ENCODE assay signal across 1 cellular context in the genomic region with DNA sequence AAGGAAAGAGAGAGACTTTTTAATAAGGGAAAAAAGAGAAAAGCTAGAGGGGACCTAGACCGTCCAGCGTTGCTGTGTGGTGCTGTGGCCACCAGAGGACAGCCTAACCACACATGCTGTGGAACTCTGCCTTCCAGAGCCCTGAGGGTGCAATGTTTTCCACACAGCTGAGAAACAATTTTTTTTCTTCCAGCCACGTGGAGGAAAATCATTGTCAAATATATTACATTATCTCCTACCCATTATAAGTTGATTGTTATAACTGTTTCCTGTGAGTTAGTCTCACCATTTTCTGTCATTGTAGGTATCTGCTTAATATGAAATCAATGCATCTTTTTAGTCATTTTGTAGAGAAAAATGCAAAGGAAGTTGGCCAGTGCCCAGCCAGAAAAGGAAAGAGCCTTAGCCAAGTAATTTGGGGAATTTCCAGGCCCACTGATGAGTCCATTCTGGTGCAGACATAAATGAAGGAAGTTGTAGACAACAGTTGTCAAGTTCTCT.
A peak's percentile ranks its signal among the peaks of the same experiment; 100 is the strongest.
TF ChIP-seq lines count a peak whose summit lies in the region.

No MANE protein-coding gene starts in this region.

TF ChIP-seq in HepG2, 621 proteins besides CTCF, POLR2A, EP300 and RAD21 (continued from another document and continues in another):
- TF ChIP-seq, protein P1, sequence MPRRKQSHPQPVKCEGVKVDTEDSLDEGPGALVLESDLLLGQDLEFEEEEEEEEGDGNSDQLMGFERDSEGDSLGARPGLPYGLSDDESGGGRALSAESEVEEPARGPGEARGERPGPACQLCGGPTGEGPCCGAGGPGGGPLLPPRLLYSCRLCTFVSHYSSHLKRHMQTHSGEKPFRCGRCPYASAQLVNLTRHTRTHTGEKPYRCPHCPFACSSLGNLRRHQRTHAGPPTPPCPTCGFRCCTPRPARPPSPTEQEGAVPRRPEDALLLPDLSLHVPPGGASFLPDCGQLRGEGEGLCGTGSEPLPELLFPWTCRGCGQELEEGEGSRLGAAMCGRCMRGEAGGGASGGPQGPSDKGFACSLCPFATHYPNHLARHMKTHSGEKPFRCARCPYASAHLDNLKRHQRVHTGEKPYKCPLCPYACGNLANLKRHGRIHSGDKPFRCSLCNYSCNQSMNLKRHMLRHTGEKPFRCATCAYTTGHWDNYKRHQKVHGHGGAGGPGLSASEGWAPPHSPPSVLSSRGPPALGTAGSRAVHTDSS (CRISPR knock-in tag; conservative IDR thresholded peaks at IDR 0.05): no peak
- TF ChIP-seq, protein P2, sequence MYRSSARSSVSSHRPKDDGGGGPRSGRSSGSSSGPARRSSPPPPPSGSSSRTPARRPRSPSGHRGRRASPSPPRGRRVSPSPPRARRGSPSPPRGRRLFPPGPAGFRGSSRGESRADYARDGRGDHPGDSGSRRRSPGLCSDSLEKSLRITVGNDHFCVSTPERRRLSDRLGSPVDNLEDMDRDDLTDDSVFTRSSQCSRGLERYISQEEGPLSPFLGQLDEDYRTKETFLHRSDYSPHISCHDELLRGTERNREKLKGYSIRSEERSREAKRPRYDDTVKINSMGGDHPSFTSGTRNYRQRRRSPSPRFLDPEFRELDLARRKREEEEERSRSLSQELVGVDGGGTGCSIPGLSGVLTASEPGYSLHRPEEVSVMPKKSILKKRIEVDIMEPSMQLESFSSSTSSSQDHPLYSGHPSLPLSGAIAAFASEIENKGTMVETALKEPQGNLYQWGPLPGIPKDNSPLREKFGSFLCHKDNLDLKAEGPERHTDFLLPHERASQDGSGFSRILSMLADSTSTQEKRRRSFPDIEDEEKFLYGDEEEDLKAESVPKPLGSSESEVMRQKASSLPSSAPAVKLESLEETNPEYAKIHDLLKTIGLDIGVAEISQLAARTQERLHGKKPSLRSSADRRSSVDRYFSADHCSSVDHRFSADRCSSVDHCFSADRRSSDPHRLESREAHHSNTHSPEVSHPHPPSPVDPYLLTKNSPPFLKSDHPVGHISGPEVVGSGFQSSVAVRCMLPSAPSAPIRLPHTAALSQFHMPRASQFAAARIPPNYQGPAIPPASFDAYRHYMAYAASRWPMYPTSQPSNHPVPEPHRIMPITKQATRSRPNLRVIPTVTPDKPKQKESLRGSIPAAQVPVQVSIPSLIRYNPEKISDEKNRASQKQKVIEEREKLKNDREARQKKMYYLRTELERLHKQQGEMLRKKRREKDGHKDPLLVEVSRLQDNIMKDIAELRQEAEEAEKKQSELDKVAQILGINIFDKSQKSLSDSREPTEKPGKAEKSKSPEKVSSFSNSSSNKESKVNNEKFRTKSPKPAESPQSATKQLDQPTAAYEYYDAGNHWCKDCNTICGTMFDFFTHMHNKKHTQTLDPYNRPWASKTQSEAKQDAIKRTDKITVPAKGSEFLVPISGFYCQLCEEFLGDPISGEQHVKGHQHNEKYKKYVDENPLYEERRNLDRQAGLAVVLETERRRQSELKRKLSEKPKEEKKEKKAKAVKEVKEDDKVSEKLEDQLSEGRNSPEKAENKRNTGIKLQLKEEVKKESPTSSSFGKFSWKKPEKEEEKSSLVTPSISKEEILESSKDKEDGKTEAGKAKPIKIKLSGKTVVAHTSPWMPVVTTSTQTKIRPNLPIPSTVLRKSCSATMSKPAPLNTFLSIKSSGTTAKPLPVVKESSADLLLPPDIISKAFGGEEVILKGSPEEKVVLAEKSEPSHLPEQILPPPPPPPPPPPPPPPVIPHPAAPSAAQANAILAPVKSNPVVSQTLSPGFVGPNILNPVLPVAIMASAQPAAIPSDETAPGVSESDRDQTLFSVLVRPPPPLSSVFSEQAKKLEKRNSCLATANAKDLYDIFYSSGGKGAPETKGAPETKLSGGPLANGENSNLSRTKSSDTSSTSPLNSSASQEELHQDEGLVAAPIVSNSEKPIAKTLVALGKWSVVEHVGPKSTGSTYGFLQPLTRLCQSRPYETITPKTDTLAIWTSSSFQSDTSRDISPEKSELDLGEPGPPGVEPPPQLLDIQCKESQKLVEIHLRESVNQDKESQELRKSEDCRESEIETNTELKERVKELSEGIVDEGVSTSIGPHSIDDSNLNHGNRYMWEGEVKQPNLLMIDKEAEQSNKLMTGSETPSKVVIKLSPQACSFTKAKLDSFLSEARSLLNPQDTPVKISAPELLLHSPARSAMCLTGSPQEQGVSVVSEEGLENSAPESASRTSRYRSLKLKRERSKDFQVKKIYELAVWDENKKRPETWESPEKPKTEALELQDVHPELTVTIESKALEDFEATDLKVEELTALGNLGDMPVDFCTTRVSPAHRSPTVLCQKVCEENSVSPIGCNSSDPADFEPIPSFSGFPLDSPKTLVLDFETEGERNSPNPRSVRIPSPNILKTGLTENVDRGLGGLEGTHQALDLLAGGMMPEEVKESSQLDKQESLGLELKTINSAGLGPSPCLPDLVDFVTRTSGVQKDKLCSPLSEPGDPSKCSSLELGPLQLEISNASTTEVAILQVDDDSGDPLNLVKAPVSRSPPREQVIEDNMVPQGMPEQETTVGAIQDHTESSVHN (CRISPR knock-in tag; IDR thresholded peaks at IDR 0.05): no peak
- TF ChIP-seq HNRNPUL1 (IDR thresholded peaks at IDR 0.05; ENCODE audit: low read depth, low read length) (no peak), ZKSCAN5 (CRISPR knock-in tag; IDR thresholded peaks at IDR 0.05) (no peak), TBL1XR1 (IDR thresholded peaks at IDR 0.05; ENCODE audit: borderline replicate concordance, low read length, partially characterized antibody) (no peak), MEIS1 (CRISPR knock-in tag; IDR thresholded peaks at IDR 0.05; ENCODE audit: borderline replicate concordance) (no peak), NBN (conservative IDR thresholded peaks at IDR 0.05) (no peak), SIN3A (IDR thresholded peaks at IDR 0.05; ENCODE audit: borderline replicate concordance, low read depth, low read length) (no peak), SAFB2 (CRISPR knock-in tag; IDR thresholded peaks at IDR 0.05; ENCODE audit: borderline replicate concordance, low read depth) (no peak), KDM2A (CRISPR knock-in tag; IDR thresholded peaks at IDR 0.05; ENCODE audit: borderline replicate concordance, low read depth) (peak; percentile 49; the same call in 1 of the 2 replicates), BHLHE40 (IDR thresholded peaks at IDR 0.05; ENCODE audit: low read length) (no peak), MAZ (IDR thresholded peaks at IDR 0.05; ENCODE audit: borderline replicate concordance, low read depth, low read length) (no peak), MAZ (CRISPR knock-in tag; IDR thresholded peaks at IDR 0.05; ENCODE audit: low read depth) (no peak), PCBP2 (optimal IDR thresholded peaks at IDR 0.05; ENCODE audit: low read depth, low read length, poor library complexity, severe bottlenecking) (no peak), ZNF724P (CRISPR knock-in tag; IDR thresholded peaks at IDR 0.05; ENCODE audit: borderline replicate concordance) (no peak), ZNF446 (CRISPR knock-in tag; IDR thresholded peaks at IDR 0.05) (no peak), KDM4B (CRISPR knock-in tag; IDR thresholded peaks at IDR 0.05) (no peak), FLYWCH1 (CRISPR knock-in tag; IDR thresholded peaks at IDR 0.05) (no peak), ARHGAP35 (CRISPR knock-in tag; IDR thresholded peaks at IDR 0.05; ENCODE audit: borderline replicate concordance) (no peak), ZNF121 (CRISPR knock-in tag; IDR thresholded peaks at IDR 0.05) (no peak), THYN1 (CRISPR knock-in tag; IDR thresholded peaks at IDR 0.05; ENCODE audit: borderline replicate concordance, low read depth) (no peak), ZNF335 (CRISPR knock-in tag; IDR thresholded peaks at IDR 0.05) (no peak), ARID2 (CRISPR knock-in tag; IDR thresholded peaks at IDR 0.05; ENCODE audit: borderline replicate concordance) (no peak), ZNF24 (IDR thresholded peaks at IDR 0.05) (0 out of 2 replicates have a peak, but pooled peaks have one; percentile 9), FOSL1 (CRISPR knock-in tag; IDR thresholded peaks at IDR 0.05; ENCODE audit: borderline replicate concordance) (no peak)
- TF ChIP-seq, protein P3, sequence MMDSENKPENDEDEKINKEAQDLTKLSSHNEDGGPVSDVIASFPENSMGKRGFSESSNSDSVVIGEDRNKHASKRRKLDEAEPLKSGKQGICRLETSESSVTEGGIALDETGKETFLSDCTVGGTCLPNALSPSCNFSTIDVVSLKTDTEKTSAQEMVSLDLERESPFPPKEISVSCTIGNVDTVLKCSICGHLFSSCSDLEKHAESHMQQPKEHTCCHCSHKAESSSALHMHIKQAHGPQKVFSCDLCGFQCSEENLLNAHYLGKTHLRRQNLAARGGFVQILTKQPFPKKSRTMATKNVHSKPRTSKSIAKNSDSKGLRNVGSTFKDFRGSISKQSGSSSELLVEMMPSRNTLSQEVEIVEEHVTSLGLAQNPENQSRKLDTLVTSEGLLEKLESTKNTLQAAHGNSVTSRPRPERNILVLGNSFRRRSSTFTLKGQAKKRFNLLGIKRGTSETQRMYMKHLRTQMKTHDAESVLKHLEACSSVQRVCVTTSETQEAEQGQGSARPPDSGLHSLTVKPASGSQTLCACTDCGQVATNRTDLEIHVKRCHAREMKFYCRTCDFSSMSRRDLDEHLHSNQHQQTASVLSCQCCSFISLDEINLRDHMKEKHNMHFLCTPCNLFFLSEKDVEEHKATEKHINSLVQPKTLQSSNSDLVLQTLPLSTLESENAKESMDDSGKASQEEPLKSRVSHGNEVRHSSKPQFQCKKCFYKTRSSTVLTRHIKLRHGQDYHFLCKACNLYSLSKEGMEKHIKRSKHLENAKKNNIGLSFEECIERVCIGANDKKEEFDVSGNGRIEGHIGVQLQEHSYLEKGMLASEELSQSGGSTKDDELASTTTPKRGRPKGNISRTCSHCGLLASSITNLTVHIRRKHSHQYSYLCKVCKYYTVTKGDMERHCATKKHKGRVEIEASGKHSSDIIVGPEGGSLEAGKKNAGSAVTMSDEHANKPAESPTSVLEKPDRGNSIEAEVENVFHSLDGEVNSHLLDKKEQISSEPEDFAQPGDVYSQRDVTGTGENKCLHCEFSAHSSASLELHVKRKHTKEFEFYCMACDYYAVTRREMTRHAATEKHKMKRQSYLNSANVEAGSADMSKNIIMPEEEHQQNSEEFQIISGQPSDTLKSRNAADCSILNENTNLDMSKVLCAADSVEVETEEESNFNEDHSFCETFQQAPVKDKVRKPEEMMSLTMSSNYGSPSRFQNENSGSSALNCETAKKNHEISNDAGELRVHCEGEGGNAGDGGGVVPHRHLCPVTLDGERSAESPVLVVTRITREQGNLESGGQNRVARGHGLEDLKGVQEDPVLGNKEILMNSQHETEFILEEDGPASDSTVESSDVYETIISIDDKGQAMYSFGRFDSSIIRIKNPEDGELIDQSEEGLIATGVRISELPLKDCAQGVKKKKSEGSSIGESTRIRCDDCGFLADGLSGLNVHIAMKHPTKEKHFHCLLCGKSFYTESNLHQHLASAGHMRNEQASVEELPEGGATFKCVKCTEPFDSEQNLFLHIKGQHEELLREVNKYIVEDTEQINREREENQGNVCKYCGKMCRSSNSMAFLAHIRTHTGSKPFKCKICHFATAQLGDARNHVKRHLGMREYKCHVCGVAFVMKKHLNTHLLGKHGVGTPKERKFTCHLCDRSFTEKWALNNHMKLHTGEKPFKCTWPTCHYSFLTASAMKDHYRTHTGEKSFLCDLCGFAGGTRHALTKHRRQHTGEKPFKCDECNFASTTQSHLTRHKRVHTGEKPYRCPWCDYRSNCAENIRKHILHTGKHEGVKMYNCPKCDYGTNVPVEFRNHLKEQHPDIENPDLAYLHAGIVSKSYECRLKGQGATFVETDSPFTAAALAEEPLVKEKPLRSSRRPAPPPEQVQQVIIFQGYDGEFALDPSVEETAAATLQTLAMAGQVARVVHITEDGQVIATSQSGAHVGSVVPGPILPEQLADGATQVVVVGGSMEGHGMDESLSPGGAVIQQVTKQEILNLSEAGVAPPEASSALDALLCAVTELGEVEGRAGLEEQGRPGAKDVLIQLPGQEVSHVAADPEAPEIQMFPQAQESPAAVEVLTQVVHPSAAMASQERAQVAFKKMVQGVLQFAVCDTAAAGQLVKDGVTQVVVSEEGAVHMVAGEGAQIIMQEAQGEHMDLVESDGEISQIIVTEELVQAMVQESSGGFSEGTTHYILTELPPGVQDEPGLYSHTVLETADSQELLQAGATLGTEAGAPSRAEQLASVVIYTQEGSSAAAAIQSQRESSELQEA (CRISPR knock-in tag; IDR thresholded peaks at IDR 0.05; ENCODE audit: not compliant biosample characterization): no peak
- TF ChIP-seq, protein P4, sequence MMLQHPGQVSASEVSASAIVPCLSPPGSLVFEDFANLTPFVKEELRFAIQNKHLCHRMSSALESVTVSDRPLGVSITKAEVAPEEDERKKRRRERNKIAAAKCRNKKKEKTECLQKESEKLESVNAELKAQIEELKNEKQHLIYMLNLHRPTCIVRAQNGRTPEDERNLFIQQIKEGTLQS (CRISPR knock-in tag; IDR thresholded peaks at IDR 0.05): no peak
- TF ChIP-seq, protein P5, sequence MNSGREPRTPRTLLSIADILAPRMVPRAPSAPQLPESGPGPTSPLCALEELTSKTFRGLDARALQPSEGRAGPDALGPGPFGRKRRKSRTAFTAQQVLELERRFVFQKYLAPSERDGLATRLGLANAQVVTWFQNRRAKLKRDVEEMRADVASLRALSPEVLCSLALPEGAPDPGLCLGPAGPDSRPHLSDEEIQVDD (CRISPR knock-in tag; IDR thresholded peaks at IDR 0.05; ENCODE audit: borderline replicate concordance): no peak
- TF ChIP-seq, protein P6, sequence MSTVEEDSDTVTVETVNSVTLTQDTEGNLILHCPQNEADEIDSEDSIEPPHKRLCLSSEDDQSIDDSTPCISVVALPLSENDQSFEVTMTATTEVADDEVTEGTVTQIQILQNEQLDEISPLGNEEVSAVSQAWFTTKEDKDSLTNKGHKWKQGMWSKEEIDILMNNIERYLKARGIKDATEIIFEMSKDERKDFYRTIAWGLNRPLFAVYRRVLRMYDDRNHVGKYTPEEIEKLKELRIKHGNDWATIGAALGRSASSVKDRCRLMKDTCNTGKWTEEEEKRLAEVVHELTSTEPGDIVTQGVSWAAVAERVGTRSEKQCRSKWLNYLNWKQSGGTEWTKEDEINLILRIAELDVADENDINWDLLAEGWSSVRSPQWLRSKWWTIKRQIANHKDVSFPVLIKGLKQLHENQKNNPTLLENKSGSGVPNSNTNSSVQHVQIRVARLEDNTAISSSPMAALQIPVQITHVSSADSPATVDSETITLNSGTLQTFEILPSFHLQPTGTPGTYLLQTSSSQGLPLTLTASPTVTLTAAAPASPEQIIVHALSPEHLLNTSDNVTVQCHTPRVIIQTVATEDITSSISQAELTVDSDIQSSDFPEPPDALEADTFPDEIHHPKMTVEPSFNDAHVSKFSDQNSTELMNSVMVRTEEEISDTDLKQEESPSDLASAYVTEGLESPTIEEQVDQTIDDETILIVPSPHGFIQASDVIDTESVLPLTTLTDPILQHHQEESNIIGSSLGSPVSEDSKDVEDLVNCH (CRISPR knock-in tag; IDR thresholded peaks at IDR 0.05): no peak
- TF ChIP-seq, protein P7, sequence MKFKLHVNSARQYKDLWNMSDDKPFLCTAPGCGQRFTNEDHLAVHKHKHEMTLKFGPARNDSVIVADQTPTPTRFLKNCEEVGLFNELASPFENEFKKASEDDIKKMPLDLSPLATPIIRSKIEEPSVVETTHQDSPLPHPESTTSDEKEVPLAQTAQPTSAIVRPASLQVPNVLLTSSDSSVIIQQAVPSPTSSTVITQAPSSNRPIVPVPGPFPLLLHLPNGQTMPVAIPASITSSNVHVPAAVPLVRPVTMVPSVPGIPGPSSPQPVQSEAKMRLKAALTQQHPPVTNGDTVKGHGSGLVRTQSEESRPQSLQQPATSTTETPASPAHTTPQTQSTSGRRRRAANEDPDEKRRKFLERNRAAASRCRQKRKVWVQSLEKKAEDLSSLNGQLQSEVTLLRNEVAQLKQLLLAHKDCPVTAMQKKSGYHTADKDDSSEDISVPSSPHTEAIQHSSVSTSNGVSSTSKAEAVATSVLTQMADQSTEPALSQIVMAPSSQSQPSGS (CRISPR knock-in tag; IDR thresholded peaks at IDR 0.05): no peak
